In genomic region chr11:13019313-13019712, GRCh38 we compare ENCODE assay signal across 9 cellular contexts. TPM values are rescaled to one million over a fixed set of nuclear protein-coding genes. Genes with fewer than 3 reads are reported as not detected.
"Had no signal": no experiment of that assay in that cellular context is flagged by ENCODE, and none has a peak within 500 bp of the region (broad histone marks: within the 10 kb centered on the region; RNA-seq: fewer than 3 reads in every experiment).

No MANE protein-coding gene starts in this region.

- ATAC-seq: GM23338, K562 had no signal

- H3K4me2 ChIP-seq: GM23338 had no signal

- H2AFZ ChIP-seq: GM23338 had no signal

- H3K4me3 ChIP-seq: GM23338, K562 had no signal

- FAIRE-seq: H1, H54, HTR-8/SVneo, K562 had no signal

- DNase-seq: H9, HCEC 1CT, IMR-90, KG1 had no signal

RNA-seq across cellular contexts. Expression of gene RASSF10, which starts 10.2 kb away (rescaled TPM):
- total RNA-seq: IMR-90, K562 had no signal
- polyA plus RNA-seq: IMR-90, K562 had no signal
